In genomic region chr2:9139491-9140443, GRCh38 we compare ENCODE assay signal across 9 cellular contexts.
DNase-seq lines count a peak whose midpoint lies in the region; ATAC-seq and TF ChIP-seq lines count a peak whose summit lies in the region.
"Had no signal": no experiment of that assay in that cellular context is flagged by ENCODE, and none has a peak within 500 bp of the region (broad histone marks: within the 10 kb centered on the region; RNA-seq: fewer than 3 reads in every experiment).

No MANE protein-coding gene starts in this region.

- peak; percentile 68 for DNase-seq in CD14-positive monocyte (ENCODE audit: low spot score)
- DNase-seq in NCI-H2029 treated with DMSO at 0.1 percent for 48 hours (lab: John Stamatoyannopoulos, UW) = peak; percentile 24
- peak; percentile 70 to 73 for DNase-seq in cardiac fibroblast (ENCODE audit: low read depth in 2 of 2)
- no peak for DNase-seq in kidney epithelial cell (ENCODE audit: low read depth)
- peak; percentile 72 for DNase-seq in stimulated activated CD4-positive, alpha-beta T cell treated with anti-CD3 and anti-CD28 coated beads, Interleukin-4, amount 100 ng/mL, for 1 hour

- no peaks in the 10 kb centered on the region for H3K27me3 ChIP-seq in kidney epithelial cell (ENCODE audit: control insufficient read depth, insufficient read depth, low read length)

- no peak overlapping the region for H3K4me3 Mint-ChIP-seq in CD14-positive monocyte
- H3K4me3 Mint-ChIP-seq: IgD-negative memory B cell had no signal

- H3K4me1 Mint-ChIP-seq in CD14-positive monocyte = peaks cover 25% of the 10 kb centered on the region

- no peaks in the 10 kb centered on the region for H3K36me3 ChIP-seq in kidney epithelial cell (ENCODE audit: control insufficient read depth, insufficient read depth, low read length)

- H3K27me3 Mint-ChIP-seq in CD14-positive monocyte (ENCODE audit: low read depth in 3 of 3) = peaks cover 7 to 10% (median 7%) of the 10 kb centered on the region in 3 donors

- H3K36me3 Mint-ChIP-seq in CD14-positive monocyte = no peaks in the 10 kb centered on the region
- H3K36me3 Mint-ChIP-seq: IgD-negative memory B cell had no signal

- H3K27ac Mint-ChIP-seq in CD14-positive monocyte = no peak overlapping the region
- H3K27ac Mint-ChIP-seq: IgD-negative memory B cell had no signal

- ATAC-seq in GM21737 (IDR thresholded peaks at IDR 0.05; ENCODE audit: unreplicated experiment) (peak; percentile 59), HG02981 (IDR thresholded peaks at IDR 0.05; ENCODE audit: unreplicated experiment) (no peak)

- H3K4me3 ChIP-seq in cardiac fibroblast (replicated peaks in 1 of 2; ENCODE audit: low read depth in 2 of 2, low read length in 2 of 2) = no peak overlapping the region
- H3K4me3 ChIP-seq in kidney epithelial cell (ENCODE audit: low read depth, low read length) = no peak overlapping the region

- H3K27ac ChIP-seq in VCaP = no peak overlapping the region

- peaks cover 0 to 2% (median 0%) of the 10 kb centered on the region in 7 donors for H3K9me3 Mint-ChIP-seq in CD14-positive monocyte
- H3K9me3 Mint-ChIP-seq: IgD-negative memory B cell had no signal

- intact Hi-C loops in CD14-positive monocyte (cut with micrococcal nuclease) = loop anchor here (5.0 to 10.0 kb wide), 2 partner anchors 195 to 283 kb away; partner anchors contain the start of genes CPSF3 (in 1 of the 2) and ITGB1BP1 (in 1 of the 2)

- TF ChIP-seq CTCF in CD14-positive monocyte (IDR thresholded peaks at IDR 0.05) (peak; percentile 82), VCaP (conservative IDR thresholded peaks at IDR 0.05) (peak; percentile 92), cardiac fibroblast (IDR thresholded peaks at IDR 0.05; ENCODE audit: low read depth, low read length) (peak; percentile 92), kidney epithelial cell (IDR thresholded peaks at IDR 0.05; ENCODE audit: insufficient read depth, low read length, poor library complexity, severe bottlenecking) (peak; percentile 84)
